ENCODE assay signal across 13 cellular contexts in the genomic region with DNA sequence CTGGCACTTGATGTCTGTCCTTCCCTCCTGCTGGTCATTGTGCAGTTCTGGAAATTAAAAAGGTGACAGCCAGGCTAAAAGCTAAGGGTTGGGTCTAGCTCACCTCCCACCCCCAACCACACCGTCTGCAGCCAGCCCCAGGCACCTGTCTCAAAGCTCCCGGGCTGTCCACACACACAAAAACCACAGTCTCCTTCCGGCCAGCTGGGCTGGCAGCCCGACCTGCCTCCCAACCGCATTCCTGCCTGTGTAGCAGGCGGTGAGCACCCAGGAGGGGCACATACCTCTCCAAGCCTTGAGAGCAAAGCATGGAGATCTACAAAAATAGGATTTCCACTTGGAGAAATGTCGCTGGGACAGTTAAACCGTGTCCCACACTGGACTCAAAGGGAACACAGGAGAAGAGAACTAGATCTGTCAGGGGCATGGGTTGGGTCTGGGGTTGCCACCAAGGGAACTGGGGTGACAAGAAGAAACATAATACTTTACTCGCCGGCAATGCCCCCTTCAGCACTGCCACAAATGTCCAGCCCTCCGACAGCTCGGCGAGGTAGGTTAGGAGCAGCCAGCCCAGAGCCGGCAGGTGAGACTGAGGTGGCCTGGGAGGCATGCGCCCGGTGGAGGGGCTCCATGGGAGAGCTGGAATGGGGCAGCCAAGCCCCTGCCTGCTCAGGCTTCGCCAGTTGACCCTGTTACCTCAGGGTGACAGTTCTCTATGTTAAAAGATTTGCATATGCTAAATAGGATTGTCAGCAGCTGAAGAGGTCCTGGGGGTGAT. TPM values are rescaled to one million over a fixed set of nuclear protein-coding genes. Genes with fewer than 3 reads are reported as not detected.
DNase-seq lines count a peak whose midpoint lies in the region; ATAC-seq, FAIRE-seq and TF ChIP-seq lines count a peak whose summit lies in the region.
"Had no signal": no experiment of that assay in that cellular context is flagged by ENCODE, and none has a peak within 500 bp of the region (broad histone marks: within the 10 kb centered on the region; RNA-seq: fewer than 3 reads in every experiment).

No MANE protein-coding gene starts in this region.

- H2AK5ac ChIP-seq in H1 (ENCODE audit: low read depth, low read length), result no peak overlapping the region

- no peak overlapping the region for H3K27ac ChIP-seq in BLaER1 treated with 17β-estradiol and CSF1 and Interleukin-3, amounts not matched to agents 10 nM and 100 nM
- H3K27ac ChIP-seq in H1 (ENCODE audit: low read depth, low read length), result no peak overlapping the region
- H3K27ac ChIP-seq: coronary artery, VCaP had no signal

- no peaks in the 10 kb centered on the region for H3K9me3 ChIP-seq in BLaER1 treated with 17β-estradiol and CSF1 and Interleukin-3, amounts not matched to agents 10 nM and 100 nM (replicated peaks in 1 of 11)
- H3K9me3 ChIP-seq in H1 (ENCODE audit: insufficient read depth in 2 of 2, low read depth in 1 of 2, low read length in 1 of 2), result peaks cover 0 to 5% of the 10 kb centered on the region in 2 experiments; a peak in 1 of 4 replicates

- H4K20me1 ChIP-seq in BLaER1 treated with 17β-estradiol and CSF1 and Interleukin-3, amounts not matched to agents 10 nM and 100 nM, result peaks cover 0 to 8% (median 4%) of the 10 kb centered on the region in 11 experiments; a peak in 13 of 22 replicates
- H4K20me1 ChIP-seq in H1 (replicated peaks in 1 of 2; ENCODE audit: control insufficient read depth in 1 of 2, insufficient read depth in 2 of 2, low read length in 2 of 2), result peaks cover 0 to 2% of the 10 kb centered on the region in 2 experiments

- H3K4me3 ChIP-seq in BLaER1 treated with 17β-estradiol and CSF1 and Interleukin-3, amounts not matched to agents 10 nM and 100 nM, result no peak overlapping the region
- no peak overlapping the region for H3K4me3 ChIP-seq in H1 (ENCODE audit: extremely low read depth in 1 of 4, insufficient read depth in 2 of 4, low read depth in 3 of 4, low read length in 4 of 4)
- H3K4me3 ChIP-seq: coronary artery had no signal

- POLR2A ChIA-PET in H1 (lab: Charles Lee; ENCODE audit: partially characterized antibody), result interaction anchor here (0.9 to 1.2 kb wide), 2 partner anchors 9 to 10 kb away, joined by 3 read pairs; no protein-coding TSS in a partner anchor

- no peak overlapping the region; a peak in 1 of 22 replicates for H3K9ac ChIP-seq in BLaER1 treated with 17β-estradiol and CSF1 and Interleukin-3, amounts not matched to agents 10 nM and 100 nM
- H3K9ac ChIP-seq in H1 (replicated peaks in 1 of 4; ENCODE audit: extremely low read depth in 1 of 4, low read depth in 3 of 4, low read length in 3 of 4), result no peak overlapping the region

- no peak overlapping the region; the same call in 1 of the 2 replicates for H3K18ac ChIP-seq in H1 (ENCODE audit: extremely low read depth, low read length)

- peak overlapping the region; percentile 2 to 81 (median 63); a peak in 19 of 22 replicates for H3K4me2 ChIP-seq in BLaER1 treated with 17β-estradiol and CSF1 and Interleukin-3, amounts not matched to agents 10 nM and 100 nM
- no peak overlapping the region for H3K4me2 ChIP-seq in H1 (ENCODE audit: insufficient read depth in 1 of 2, low read depth in 2 of 2, low read length in 2 of 2)

- 0 out of 2 replicates have a peak overlapping the region, but pooled peaks have one; percentile 18 for H2BK20ac ChIP-seq in H1 (ENCODE audit: low read length)

- H2BK15ac ChIP-seq in H1 (ENCODE audit: low read length), result no peak overlapping the region

- no peak overlapping the region for H3K23ac ChIP-seq in H1 (ENCODE audit: insufficient read length)

- no peak overlapping the region for H3K56ac ChIP-seq in H1 (replicated peaks; ENCODE audit: insufficient read length, low read depth, low read length)

- no peak overlapping the region for H4K8ac ChIP-seq in H1 (ENCODE audit: extremely low read depth, insufficient read depth, low read length)

- peaks cover 0 to 8% (median 5%) of the 10 kb centered on the region in 11 experiments; a peak in 14 of 22 replicates for H3K27me3 ChIP-seq in BLaER1 treated with 17β-estradiol and CSF1 and Interleukin-3, amounts not matched to agents 10 nM and 100 nM
- no peaks in the 10 kb centered on the region for H3K27me3 ChIP-seq in H1 (replicated peaks in 1 of 4; ENCODE audit: control insufficient read depth in 3 of 4, extremely low read depth in 1 of 4, insufficient read depth in 3 of 4, low read length in 3 of 4)

- TF ChIP-seq RAD21 in H1 (IDR thresholded peaks at IDR 0.05 in 1 of 2, conservative IDR thresholded peaks at IDR 0.05 in 1 of 2; ENCODE audit: low read depth in 2 of 2, low read length in 2 of 2), result no peak

- H3K4ac ChIP-seq in H1 (replicated peaks; ENCODE audit: insufficient read length, low read depth, low read length), result no peak overlapping the region

- no peak overlapping the region for H4K91ac ChIP-seq in H1 (replicated peaks; ENCODE audit: insufficient read length, low read length)

- ATAC-seq in HG02588 (IDR thresholded peaks at IDR 0.05; ENCODE audit: unreplicated experiment), result no peak
- ATAC-seq in GM18858 (IDR thresholded peaks at IDR 0.05; ENCODE audit: unreplicated experiment), result no peak
- no peak for ATAC-seq in HG02885 (IDR thresholded peaks at IDR 0.05; ENCODE audit: poor library complexity, unreplicated experiment)

- DNase-seq in LHCN-M2 (ENCODE audit: low read depth) (peak; percentile 87), H1 (ENCODE audit: low read depth in 1 of 2, low spot score in 2 of 2) (no peak), mesenteric fat pad (ENCODE audit: low spot score) (peak; percentile 78)
- no peak for DNase-seq in central memory CD4-positive, alpha-beta T cell
- DNase-seq: activated naive CD8-positive, alpha-beta T cell treated with anti-CD3 and anti-CD28 coated beads, Interleukin-2, amount 10 ng/mL, durations not matched to agents 7 days and 5 days; NCI-H1105; stimulated activated CD4-positive, alpha-beta T cell treated with anti-CD3 and anti-CD28 coated beads, Interleukin-1b, Interleukin-23, amount 100 ng/mL, for 48 hours had no signal

- no peak overlapping the region for H4K5ac ChIP-seq in H1 (ENCODE audit: insufficient read length, low read depth, low read length)

- TF ChIP-seq POLR2A in H1 (IDR thresholded peaks at IDR 0.05; ENCODE audit: control extremely low read depth in 1 of 2, low read depth in 2 of 2, low read length in 2 of 2), result no peak

- no peak for TF ChIP-seq EP300 in H1 (IDR thresholded peaks at IDR 0.05; ENCODE audit: borderline replicate concordance in 1 of 2, low read depth in 2 of 2, low read length in 2 of 2)

- H3K36me3 ChIP-seq in BLaER1 treated with 17β-estradiol and CSF1 and Interleukin-3, amounts not matched to agents 10 nM and 100 nM, result no peaks in the 10 kb centered on the region
- H3K36me3 ChIP-seq in H1 (ENCODE audit: control insufficient read depth in 2 of 4, insufficient read depth in 4 of 4, low read length in 3 of 4), result no peaks in the 10 kb centered on the region

- H3K14ac ChIP-seq in H1 (ENCODE audit: insufficient read length), result no peak overlapping the region

- no peak for TF ChIP-seq CTCF in H1 (IDR thresholded peaks at IDR 0.05; ENCODE audit: control extremely low read depth in 1 of 3, insufficient read depth in 1 of 3, low read depth in 1 of 3, low read length in 3 of 3)

- no peak for FAIRE-seq in H1 (lab: Jason Lieb, UNC)

- CTCF ChIA-PET in H1 (lab: Charles Lee; ENCODE audit: partially characterized antibody), result interaction anchor here (1.0 to 1.8 kb wide), 10 partner anchors 9 to 423 kb away, joined by 3 to 8 read pairs (median 3); no protein-coding TSS in a partner anchor

- no peaks in the 10 kb centered on the region for H3K79me1 ChIP-seq in H1 (ENCODE audit: low read depth, low read length)

- no peaks in the 10 kb centered on the region for H3K23me2 ChIP-seq in H1 (ENCODE audit: low read depth, low read length)

- H3K4me1 ChIP-seq in BLaER1 treated with 17β-estradiol and CSF1 and Interleukin-3, amounts not matched to agents 10 nM and 100 nM, result peaks cover 0 to 19% (median 13%) of the 10 kb centered on the region in 10 experiments; a peak in 15 of 20 replicates
- H3K4me1 ChIP-seq in H1 (replicated peaks in 1 of 4; ENCODE audit: control insufficient read depth in 3 of 4, insufficient read depth in 4 of 4, low read length in 3 of 4), result peaks cover 0 to 5% (median 1%) of the 10 kb centered on the region in 4 experiments; a peak in 1 of 7 replicates

- no peak overlapping the region for H2BK12ac ChIP-seq in H1 (ENCODE audit: low read depth, low read length)

- no peaks in the 10 kb centered on the region for H3K79me2 ChIP-seq in H1 (ENCODE audit: control insufficient read depth in 1 of 2, insufficient read depth in 2 of 2, low read length in 2 of 2)

- WGBS in H1 (ENCODE audit: extremely low coverage in 1 of 2, insufficient coverage in 1 of 2, insufficient read length in 1 of 2, insufficient replicate concordance in 2 of 2, low coverage in 1 of 2, low lambda C conversion rate in 2 of 2, missing lambda C conversion rate in 1 of 2), 2 experiments, result 70% methylated on average over 17 of the region's 17 CpGs; no CpG with 5 or more reads in 1 of the 2 experiments

- no peak overlapping the region for H2BK5ac ChIP-seq in H1 (ENCODE audit: low read depth, low read length)

- H2BK120ac ChIP-seq in H1 (replicated peaks; ENCODE audit: low read depth, low read length), result no peak overlapping the region

- H2AFZ ChIP-seq in H1 (ENCODE audit: low read length), result no peak overlapping the region

TF ChIP-seq in H1, 55 proteins besides CTCF, POLR2A, EP300 and RAD21 (continues in another document):
- TF ChIP-seq TCF12 (IDR thresholded peaks at IDR 0.05; ENCODE audit: low read depth, low read length) (0 out of 2 replicates have a peak, but pooled peaks have one; percentile 24), POLR2AphosphoS5 (IDR thresholded peaks at IDR 0.05; ENCODE audit: low read depth, low read length) (no peak), MAFK (IDR thresholded peaks at IDR 0.05; ENCODE audit: low read depth, low read length) (no peak), TEAD4 (IDR thresholded peaks at IDR 0.05; ENCODE audit: low read depth, low read length) (peak; percentile 81), EZH2 (IDR thresholded peaks at IDR 0.05; ENCODE audit: low read depth, low read length, severe bottlenecking) (no peak)

RNA-seq across cellular contexts. Expression of a gene that starts 52.2 kb away (rescaled TPM):
- total RNA-seq in LHCN-M2 (2014; rRNA removed) (21.4 and 22.6 TPM in 2 replicates), mesenteric fat pad (7.3 TPM)
- 12.3 TPM for polyA plus RNA-seq in LHCN-M2 (2012)
- total RNA-seq in H1 (2021; fragmentation: NEBNext Ultra II Directional; extraction: Animal tissue kit (Norgen Biotek cat#: 25700)), result 12.2 and 12.9 TPM in 2 replicates
- 5.1 and 7.2 TPM in 2 replicates for polyA plus RNA-seq in H1 (2011; rRNA removed)
- 7.2 TPM for polyA plus RNA-seq in H1 (2011; cell fraction: cytosol; rRNA removed)
- polyA plus RNA-seq in H1 (2011; cell fraction: nucleus; rRNA removed), result 7.4 TPM
- polyA plus RNA-seq in H1 (2012, experiment 1 of 2), result 6.0 to 13.9 TPM (median 8.5 TPM) in 4 replicates
- 2.2 TPM for polyA plus RNA-seq in H1 (2012, experiment 2 of 2)
- polyA plus RNA-seq in H1 (2013, experiment 1 of 2), result 9.0 TPM
- 7.3 TPM for polyA plus RNA-seq in H1 (2013, experiment 2 of 2)
- 6.4 and 9.0 TPM in 2 replicates for polyA minus RNA-seq in H1 (2011; rRNA and poly(A)+ RNA removed)
- polyA minus RNA-seq in H1 (2011; cell fraction: cytosol; rRNA and poly(A)+ RNA removed), result 10.0 TPM
- polyA minus RNA-seq in H1 (2011; cell fraction: nucleus; rRNA and poly(A)+ RNA removed), result 10.2 TPM

Comparison
In these comparisons a context has a peak if more than half of its experiments do, and no peak if none do; other contexts are left out.
1. H3K4me2 ChIP-seq: peak in BLaER1 treated with 17β-estradiol and CSF1 and Interleukin-3, amounts not matched to agents 10 nM and 100 nM (11 of 11); none in H1 (0 of 2).
2. DNase-seq: peak in LHCN-M2 (single experiment) and mesenteric fat pad (single experiment); none in H1 (0 of 2) and central memory CD4-positive, alpha-beta T cell (single experiment).